Comparison of ENCODE assay signal across 8 cellular contexts in genomic region chr11:44632466-44633123, GRCh38.
DNase-seq lines count a peak whose midpoint lies in the region; ATAC-seq and TF ChIP-seq lines count a peak whose summit lies in the region.

No MANE protein-coding gene starts in this region.

- H2AFZ ChIP-seq in GM23338: no peak overlapping the region

- H3K9me3 Mint-ChIP-seq in GM23338: no peaks in the 10 kb centered on the region; the same call in 2 of the 3 replicates

- H3K27me3 ChIP-seq in GM23338 (ENCODE audit: insufficient read depth): no peaks in the 10 kb centered on the region
- H3K27me3 ChIP-seq in effector memory CD4-positive, alpha-beta T cell (replicated peaks; ENCODE audit: control insufficient read depth, insufficient read depth, low read length, poor library complexity, severe bottlenecking): no peaks in the 10 kb centered on the region

- peak; percentile 61 for ATAC-seq in GM23338
- no peak for ATAC-seq in sciatic nerve

- H3K79me2 ChIP-seq in GM23338 (replicated peaks; ENCODE audit: insufficient read depth): no peaks in the 10 kb centered on the region

- DNase-seq in 8988T: peak; percentile 80
- peak; percentile 76 for DNase-seq in GM23338 (ENCODE audit: low spot score)
- DNase-seq in activated CD4-positive, alpha-beta T cell treated with anti-CD3 and anti-CD28 coated beads, Interleukin-2, amount 50 U/mL, for 48 hours: peak; percentile 49 to 59
- DNase-seq in germinal center (ENCODE audit: low spot score): peak; percentile 38
- DNase-seq in sciatic nerve (ENCODE audit: low spot score): peak; percentile 64
- DNase-seq in cortex of kidney (lab: John Stamatoyannopoulos, UW): no peak
- no peak for DNase-seq in NCI-H1694 (lab: John Stamatoyannopoulos, UW)
- DNase-seq in effector memory CD4-positive, alpha-beta T cell: no peak

- H3K4me3 ChIP-seq in GM23338: no peak overlapping the region
- H3K4me3 ChIP-seq in effector memory CD4-positive, alpha-beta T cell (ENCODE audit: insufficient read depth, low read depth, low read length, poor library complexity, severe bottlenecking): no peak overlapping the region

- intact Hi-C loops in sciatic nerve (cut with DNase I): no loop called here

- H3K27ac Mint-ChIP-seq in GM23338: no peak overlapping the region; the same call in 1 of the 2 replicates

- peaks cover 29% of the 10 kb centered on the region for H3K4me1 Mint-ChIP-seq in GM23338

- no peaks in the 10 kb centered on the region for H3F3A ChIP-seq in GM23338 (replicated peaks; ENCODE audit: low read depth)

- H3K9me2 ChIP-seq in GM23338 (ENCODE audit: insufficient read depth): no peaks in the 10 kb centered on the region

- H3K36me3 ChIP-seq in GM23338 (ENCODE audit: insufficient read depth): no peaks in the 10 kb centered on the region
- no peaks in the 10 kb centered on the region for H3K36me3 ChIP-seq in effector memory CD4-positive, alpha-beta T cell (ENCODE audit: control insufficient read depth, insufficient read depth, low read length)

- no peaks in the 10 kb centered on the region for H3K36me3 Mint-ChIP-seq in GM23338 (ENCODE audit: low read depth)

- H3K27me3 Mint-ChIP-seq in GM23338 (ENCODE audit: insufficient read depth, low read depth, poor library complexity): peaks cover 12% of the 10 kb centered on the region

- no peak overlapping the region for H3K4me3 Mint-ChIP-seq in GM23338

- H3K4me2 ChIP-seq in GM23338: no peak overlapping the region

- peak in 1 of 2 experiments; percentile 42; a peak in 2 of 4 replicates for TF ChIP-seq CTCF in GM23338 (conservative IDR thresholded peaks at IDR 0.05; ENCODE audit: low read depth in 2 of 2)

- H3K27ac ChIP-seq in GM23338 (ENCODE audit: low read depth): no peak overlapping the region
- H3K27ac ChIP-seq in effector memory CD4-positive, alpha-beta T cell (ENCODE audit: insufficient read depth, low read length, poor library complexity, severe bottlenecking): no peak overlapping the region

- H3K9me3 ChIP-seq in effector memory CD4-positive, alpha-beta T cell (ENCODE audit: control insufficient read depth, low read length): no peaks in the 10 kb centered on the region

- peaks cover 19% of the 10 kb centered on the region for H3K4me1 ChIP-seq in GM23338 (ENCODE audit: insufficient read depth)
- H3K4me1 ChIP-seq in effector memory CD4-positive, alpha-beta T cell (ENCODE audit: control insufficient read depth, insufficient read depth, low read length, poor library complexity, severe bottlenecking): peaks cover 3% of the 10 kb centered on the region

- H4K20me1 ChIP-seq in GM23338 (replicated peaks; ENCODE audit: insufficient read depth): no peaks in the 10 kb centered on the region

TF ChIP-seq in GM23338, 12 proteins besides CTCF, POLR2A, EP300 and RAD21:
- TF ChIP-seq EZH2phosphoT487 (IDR thresholded peaks at IDR 0.05; ENCODE audit: unreplicated experiment) (no peak), CREB1 (CRISPR knock-in tag; IDR thresholded peaks at IDR 0.05; ENCODE audit: low read depth) (no peak), STAT1 (IDR thresholded peaks at IDR 0.05; ENCODE audit: unreplicated experiment) (no peak), POLR2AphosphoS5 (IDR thresholded peaks at IDR 0.05; ENCODE audit: low read depth) (no peak), ETS1 (IDR thresholded peaks at IDR 0.05) (no peak), REST (IDR thresholded peaks at IDR 0.05; ENCODE audit: unreplicated experiment) (no peak), ZNF331 (CRISPR knock-in tag; IDR thresholded peaks at IDR 0.05; ENCODE audit: low read depth) (no peak), JUNB (IDR thresholded peaks at IDR 0.05; ENCODE audit: unreplicated experiment) (no peak)

Comparison
In these comparisons a context has a peak if more than half of its experiments do, and no peak if none do; other contexts are left out.
1. DNase-seq: peak in 8988T (single experiment), GM23338 (single experiment), activated CD4-positive, alpha-beta T cell treated with anti-CD3 and anti-CD28 coated beads, Interleukin-2, amount 50 U/mL, for 48 hours (2 of 2), germinal center (single experiment) and sciatic nerve (single experiment); none in cortex of kidney (single experiment), NCI-H1694 (single experiment) and effector memory CD4-positive, alpha-beta T cell (0 of 3).